Comparison of ENCODE assay signal across 8 cellular contexts in the genomic region with DNA sequence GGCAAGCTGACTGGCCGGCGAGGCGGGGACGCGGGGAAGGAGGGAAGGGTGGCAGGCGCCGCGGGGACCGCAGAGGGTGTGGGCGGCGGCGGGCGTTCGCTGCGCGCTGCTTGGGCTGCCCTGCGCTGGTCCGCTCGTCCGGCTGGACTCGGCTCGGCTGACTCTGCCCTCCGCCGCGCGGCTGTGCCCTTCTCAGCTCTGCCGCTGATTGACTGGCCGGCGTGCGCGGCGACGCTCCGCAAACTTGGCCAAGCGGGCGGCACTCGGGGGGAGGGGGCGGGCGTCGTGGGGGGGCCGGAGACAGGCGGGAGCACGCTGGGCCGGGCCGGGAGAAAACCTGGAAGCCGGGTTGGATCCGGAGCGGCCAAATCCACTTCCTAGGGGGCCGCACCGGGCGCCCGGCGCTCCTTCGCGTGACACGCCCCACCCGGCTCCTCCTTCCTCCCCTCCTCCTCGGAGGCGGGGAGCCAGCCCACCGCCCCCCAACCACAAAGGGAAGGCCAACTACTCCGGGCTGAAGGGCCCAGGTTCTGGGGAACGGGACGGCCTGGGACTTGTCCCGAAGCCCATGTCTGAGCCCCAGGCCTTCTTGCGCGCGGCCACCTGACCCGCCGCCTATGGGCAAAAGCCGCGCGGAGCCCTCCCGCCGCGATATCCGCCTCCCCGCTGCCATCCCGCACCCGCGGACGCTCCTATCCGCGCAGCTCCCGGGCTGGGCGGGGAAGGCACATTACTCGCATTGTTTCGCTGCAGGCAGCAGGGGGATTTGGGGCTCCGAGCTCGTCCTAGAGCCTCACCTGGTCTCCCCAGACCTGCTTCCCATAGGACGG. TPM values are rescaled to one million over a fixed set of nuclear protein-coding genes. Genes with fewer than 3 reads are reported as not detected.
DNase-seq lines count a peak whose midpoint lies in the region; ATAC-seq, FAIRE-seq and TF ChIP-seq lines count a peak whose summit lies in the region.

A gene (minus strand): TSS at position 214 of the 830 bp plus-strand sequence. CDS start 524 bp downstream, outside the sequence.

- H3K27me3 ChIP-seq in BLaER1 treated with 17β-estradiol and CSF1 and Interleukin-3, amounts not matched to agents 10 nM and 100 nM: peaks cover 98 to 100% (median 99%) of the 10 kb centered on the region in 11 experiments

- no peak for FAIRE-seq in frontal cortex (lab: Jason Lieb, UNC)

- H3K4me1 ChIP-seq in BLaER1 treated with 17β-estradiol and CSF1 and Interleukin-3, amounts not matched to agents 10 nM and 100 nM: peaks cover 0 to 16% (median 15%) of the 10 kb centered on the region in 10 experiments; a peak in 14 of 20 replicates

- H3K9me3 Mint-ChIP-seq in natural killer cell: no peaks in the 10 kb centered on the region

- intact Hi-C loops in natural killer cell (cut with micrococcal nuclease): no loop called here

- H3K9me3 ChIP-seq in BLaER1 treated with 17β-estradiol and CSF1 and Interleukin-3, amounts not matched to agents 10 nM and 100 nM (replicated peaks in 1 of 11): peaks cover 4 to 34% (median 21%) of the 10 kb centered on the region in 11 experiments; a peak in 15 of 22 replicates

- no peak within 1 kb of the TSS for H3K4me3 Mint-ChIP-seq in natural killer cell

- H3K4me3 ChIP-seq in BLaER1 treated with 17β-estradiol and CSF1 and Interleukin-3, amounts not matched to agents 10 nM and 100 nM: peak within 1 kb of the TSS; percentile 46 to 63 (median 54)

- H3K4me1 Mint-ChIP-seq in natural killer cell: no peaks in the 10 kb centered on the region

- peak within 1 kb of the TSS; percentile 67 to 94 (median 84) for H3K4me2 ChIP-seq in BLaER1 treated with 17β-estradiol and CSF1 and Interleukin-3, amounts not matched to agents 10 nM and 100 nM

- H3K27ac ChIP-seq in BLaER1 treated with 17β-estradiol and CSF1 and Interleukin-3, amounts not matched to agents 10 nM and 100 nM: no peak within 1 kb of the TSS

- no peaks in the 10 kb centered on the region for H3K36me3 ChIP-seq in BLaER1 treated with 17β-estradiol and CSF1 and Interleukin-3, amounts not matched to agents 10 nM and 100 nM

- ATAC-seq in omental fat pad (ENCODE audit: low FRiP score): peak; percentile 75
- ATAC-seq in HG02623 (IDR thresholded peaks at IDR 0.05; ENCODE audit: unreplicated experiment): no peak
- no peak for ATAC-seq in natural killer cell

- TF ChIP-seq CTCF in omental fat pad (IDR thresholded peaks at IDR 0.05) (no peak), natural killer cell (IDR thresholded peaks at IDR 0.05) (no peak)

- H3K27me3 Mint-ChIP-seq in natural killer cell (ENCODE audit: low read depth in 2 of 2): peaks cover 23 to 58% of the 10 kb centered on the region in 2 donors

- DNase-seq in H4 (ENCODE audit: low spot score) (peak; percentile 35), SW480 (ENCODE audit: low spot score) (peak; percentile 68), frontal cortex (ENCODE audit: low spot score in 2 of 2) (peak; percentile 54 to 71), omental fat pad (ENCODE audit: low spot score) (no peak), NCI-H1092 treated with DMSO at 0.1 percent for 48 hours (lab: John Stamatoyannopoulos, UW) (no peak), natural killer cell (no peak)

- H3K27ac Mint-ChIP-seq in natural killer cell: no peak within 1 kb of the TSS

- peak within 1 kb of the TSS in 5 of 11 experiments; percentile 6 to 37 (median 19); a peak in 4 of 22 replicates for H3K9ac ChIP-seq in BLaER1 treated with 17β-estradiol and CSF1 and Interleukin-3, amounts not matched to agents 10 nM and 100 nM

- H3K36me3 Mint-ChIP-seq in natural killer cell: no peaks in the 10 kb centered on the region

- H4K20me1 ChIP-seq in BLaER1 treated with 17β-estradiol and CSF1 and Interleukin-3, amounts not matched to agents 10 nM and 100 nM: peaks cover 0 to 38% (median 10%) of the 10 kb centered on the region in 11 experiments; a peak in 9 of 22 replicates

RNA-seq across cellular contexts. Expression of the gene that starts here (rescaled TPM):
- total RNA-seq in H4 (2014; rRNA removed; shearing (Covaris generic)): 2.4 and 2.7 TPM in 2 replicates
- total RNA-seq in frontal cortex (1.2 TPM), omental fat pad (10 to 100 TPM in 2 of 4 donors, 1 to 10 TPM in 2; 6.6 to 27.6 (median 11.1) TPM), natural killer cell (under 1 TPM in 1 of 3 donors, not detected in 2; 0.08 TPM)

Comparison
In these comparisons a context has a peak if more than half of its experiments do, and no peak if none do; other contexts are left out.
1. DNase-seq: peak in H4 (single experiment), SW480 (single experiment) and frontal cortex (2 of 2); none in omental fat pad (single experiment), NCI-H1092 treated with DMSO at 0.1 percent for 48 hours (single experiment) and natural killer cell (single experiment).